Comparison of ENCODE assay signal across 25 cellular contexts in genomic region chr7:127440206-127440605, GRCh38.
"Had no signal": no experiment of that assay in that cellular context is flagged by ENCODE, and none has a peak within 500 bp of the region (broad histone marks: within the 10 kb centered on the region; RNA-seq: fewer than 3 reads in every experiment).

No MANE protein-coding gene starts in this region.

- DNase-seq: colonic mucosa; cortex of kidney; dermis blood vessel endothelial cell; dorsolateral prefrontal cortex; effector CD4-positive, alpha-beta T cell; effector CD8-positive, alpha-beta T cell; effector memory CD4-positive, alpha-beta T cell; effector memory CD8-positive, alpha-beta T cell; endodermal cell; erythroblast; esophagus squamous epithelium; foreskin fibroblast; foreskin keratinocyte; foreskin melanocyte; gastrocnemius medialis; glutamatergic neuron; head of caudate nucleus; heart left ventricle; heart right ventricle had no signal

- H3K36me3 ChIP-seq: colonic mucosa, esophagus muscularis mucosa, esophagus squamous epithelium, gastrocnemius medialis, gastroesophageal sphincter, heart left ventricle, heart right ventricle had no signal

- H3K9me3 Mint-ChIP-seq: dendritic cell treated with granulocyte-macrophage colony-stimulating factor and Interleukin-4, amounts not matched to agents 40 ng/mL and 50 ng/mL, for 4 days; effector memory CD8-positive, alpha-beta T cell; endodermal cell had no signal

- H3K27ac ChIP-seq: colonic mucosa, coronary artery, dorsolateral prefrontal cortex, epithelial cell of prostate, esophagus muscularis mucosa, esophagus squamous epithelium, foreskin keratinocyte, gastrocnemius medialis, gastroesophageal sphincter, heart left ventricle, heart right ventricle had no signal

- H3K4me3 Mint-ChIP-seq: dendritic cell treated with granulocyte-macrophage colony-stimulating factor and Interleukin-4, amounts not matched to agents 40 ng/mL and 50 ng/mL, for 4 days; effector memory CD8-positive, alpha-beta T cell; endodermal cell had no signal

- H3K9me3 ChIP-seq: colonic mucosa, esophagus muscularis mucosa, esophagus squamous epithelium, gastrocnemius medialis, gastroesophageal sphincter had no signal

- ATAC-seq: effector memory CD8-positive, alpha-beta T cell; esophagus mucosa; foreskin keratinocyte; gastrocnemius medialis; gastroesophageal sphincter; heart left ventricle; heart right ventricle had no signal

- H3K4me3 ChIP-seq: colonic mucosa, coronary artery, dorsolateral prefrontal cortex, esophagus muscularis mucosa, esophagus squamous epithelium, gastrocnemius medialis, gastroesophageal sphincter, heart left ventricle, heart right ventricle had no signal

- H3K4me1 ChIP-seq: colonic mucosa, esophagus squamous epithelium, gastrocnemius medialis, gastroesophageal sphincter, heart left ventricle, heart right ventricle had no signal

- H3K27me3 ChIP-seq: colonic mucosa, dorsolateral prefrontal cortex, esophagus squamous epithelium, foreskin keratinocyte, gastrocnemius medialis, gastroesophageal sphincter had no signal

- H3K27ac Mint-ChIP-seq: dendritic cell treated with granulocyte-macrophage colony-stimulating factor and Interleukin-4, amounts not matched to agents 40 ng/mL and 50 ng/mL, for 4 days; effector memory CD8-positive, alpha-beta T cell; endodermal cell had no signal
